13 cellular contexts compared by ENCODE assay signal in the genomic region with DNA sequence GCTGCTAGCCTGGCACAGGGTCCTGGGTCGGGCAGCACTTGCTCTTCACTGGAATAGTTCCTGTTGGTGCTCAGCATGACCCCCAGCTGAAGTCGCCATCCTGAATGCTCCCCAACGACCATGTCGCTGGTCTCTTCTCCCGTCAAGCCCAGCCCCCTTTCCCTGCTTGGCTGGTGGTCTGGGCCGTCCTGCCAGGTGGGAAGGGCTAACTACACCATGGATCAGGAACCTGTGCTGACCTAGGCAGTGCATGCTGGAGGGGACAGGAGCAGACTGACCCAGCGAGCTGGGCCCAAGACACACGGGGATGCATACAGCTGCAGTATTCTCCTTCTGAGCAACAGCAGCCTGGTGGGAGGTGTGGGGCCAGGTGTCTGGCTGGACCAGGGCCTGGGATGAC.
"Had no signal": no experiment of that assay in that cellular context is flagged by ENCODE, and none has a peak within 500 bp of the region (broad histone marks: within the 10 kb centered on the region; RNA-seq: fewer than 3 reads in every experiment).

No MANE protein-coding gene starts in this region.

- H3K36me3 ChIP-seq: brain microvascular endothelial cell, prostate gland had no signal

- DNase-seq: activated B cell treated with CpG ODN at 0.5 μM for 24 hours; activated naive CD4-positive, alpha-beta T cell treated with anti-CD3 and anti-CD28 coated beads for 36 hours; amygdala; brain microvascular endothelial cell; cerebellar nuclear complex; dermis blood vessel endothelial cell; hippocampal formation; sigmoid colon; T-helper 17 cell had no signal

- H3K4me3 Mint-ChIP-seq: activated B cell treated with CpG ODN at 0.5 μM for 24 hours; activated naive CD4-positive, alpha-beta T cell treated with anti-CD3 and anti-CD28 coated beads for 36 hours; stimulated activated naive CD8-positive, alpha-beta T cell treated with anti-CD3 and anti-CD28 coated beads, Interleukin-15, Interleukin-2, amounts not matched to agents 100 ng/mL and 50 ng/mL, for 24 hours; T-helper 17 cell had no signal

- ATAC-seq: T-helper 17 cell had no signal

- H3K27ac ChIP-seq: brain microvascular endothelial cell, neutrophil, prostate gland, sigmoid colon, thoracic aorta had no signal

- H3K9me3 ChIP-seq: neutrophil, prostate gland, sigmoid colon, thoracic aorta had no signal

- H3K27ac Mint-ChIP-seq: activated B cell treated with CpG ODN at 0.5 μM for 24 hours; activated naive CD4-positive, alpha-beta T cell treated with anti-CD3 and anti-CD28 coated beads for 36 hours; stimulated activated naive CD8-positive, alpha-beta T cell treated with anti-CD3 and anti-CD28 coated beads, Interleukin-15, Interleukin-2, amounts not matched to agents 100 ng/mL and 50 ng/mL, for 24 hours had no signal

- H3K27me3 ChIP-seq: brain microvascular endothelial cell, neutrophil, sigmoid colon had no signal

- H3K27me3 Mint-ChIP-seq: activated B cell treated with CpG ODN at 0.5 μM for 24 hours; stimulated activated naive CD8-positive, alpha-beta T cell treated with anti-CD3 and anti-CD28 coated beads, Interleukin-15, Interleukin-2, amounts not matched to agents 100 ng/mL and 50 ng/mL, for 24 hours; T-helper 17 cell had no signal

- H3K4me3 ChIP-seq: prostate gland, sigmoid colon, thoracic aorta had no signal

- H3K9me3 Mint-ChIP-seq: activated B cell treated with CpG ODN at 0.5 μM for 24 hours; activated naive CD4-positive, alpha-beta T cell treated with anti-CD3 and anti-CD28 coated beads for 36 hours; stimulated activated naive CD8-positive, alpha-beta T cell treated with anti-CD3 and anti-CD28 coated beads, Interleukin-15, Interleukin-2, amounts not matched to agents 100 ng/mL and 50 ng/mL, for 24 hours had no signal
